ENCODE assay signal across 20 cellular contexts in the genomic region with DNA sequence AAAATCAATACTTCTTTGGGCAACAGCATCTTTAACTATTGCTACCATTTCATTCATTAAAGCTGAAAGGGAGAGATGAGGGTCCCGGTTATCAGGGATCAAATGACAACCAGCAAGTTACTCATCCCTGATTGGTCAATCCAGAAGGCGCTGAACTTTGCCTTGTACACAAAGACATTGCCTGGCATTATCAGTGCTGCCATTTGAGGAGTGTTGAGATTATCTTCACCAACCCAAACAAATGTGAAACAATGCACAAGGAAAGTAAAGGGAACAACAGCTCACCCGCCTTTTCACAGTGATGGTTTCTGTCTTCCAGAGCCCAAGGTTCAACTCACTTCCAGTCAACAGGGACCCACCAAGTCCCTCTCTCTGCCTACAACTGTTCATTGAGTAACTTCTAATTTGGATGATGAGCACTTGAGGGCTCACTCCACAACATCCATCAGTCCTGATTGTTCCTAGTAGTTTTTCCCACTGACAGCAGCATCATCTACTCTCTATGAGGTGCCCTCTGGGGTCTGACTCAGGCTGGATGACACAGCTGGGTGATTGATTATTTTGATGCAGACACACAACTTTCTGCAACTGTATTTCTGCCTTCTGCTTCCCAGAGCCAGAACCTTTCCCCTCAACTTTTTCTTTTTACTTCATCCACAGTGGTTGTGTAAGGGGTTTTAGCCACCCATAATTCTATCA. TPM values are rescaled to one million over a fixed set of nuclear protein-coding genes. Genes with fewer than 3 reads are reported as not detected.
A peak's percentile ranks its signal among the peaks of the same experiment; 100 is the strongest.
DNase-seq lines count a peak whose midpoint lies in the region; TF ChIP-seq lines count a peak whose summit lies in the region.
"Had no signal": no experiment of that assay in that cellular context is flagged by ENCODE, and none has a peak within 500 bp of the region (broad histone marks: within the 10 kb centered on the region; RNA-seq: fewer than 3 reads in every experiment).

No MANE protein-coding gene starts in this region.

- POLR2A ChIA-PET in Caco-2 (lab: Charles Lee): no interaction called here

- H3K9me3 Mint-ChIP-seq in Caco-2 (ENCODE audit: unreplicated experiment): no peaks in the 10 kb centered on the region
- peaks cover 6% of the 10 kb centered on the region for H3K9me3 Mint-ChIP-seq in progenitor cell of endocrine pancreas (ENCODE audit: low read depth)
- H3K9me3 Mint-ChIP-seq in glutamatergic neuron (ENCODE audit: unreplicated experiment): peaks cover 6% of the 10 kb centered on the region

- intact Hi-C loops in Caco-2 (cut with micrococcal nuclease; ENCODE audit: unreplicated experiment): loop anchor here (2.0 to 10.0 kb wide), 2 partner anchors 16 to 64 kb away; no protein-coding TSS in a partner anchor

- H3K36me3 ChIP-seq in Caco-2 (ENCODE audit: control insufficient read depth, insufficient read depth, low read length): no peaks in the 10 kb centered on the region
- H3K36me3 ChIP-seq in hepatocyte (replicated peaks; ENCODE audit: insufficient read depth, low read depth): no peaks in the 10 kb centered on the region
- H3K36me3 ChIP-seq: SJCRH30 had no signal

- TF ChIP-seq CTCF in Caco-2 (IDR thresholded peaks at IDR 0.05; ENCODE audit: insufficient read depth in 1 of 2, low read depth in 1 of 2, low read length in 1 of 2, severe bottlenecking in 1 of 2, unreplicated experiment in 1 of 2) (no peak), hepatocyte (IDR thresholded peaks at IDR 0.05; ENCODE audit: poor library complexity) (no peak), progenitor cell of endocrine pancreas (IDR thresholded peaks at IDR 0.05; ENCODE audit: unreplicated experiment) (no peak), glutamatergic neuron (IDR thresholded peaks at IDR 0.05; ENCODE audit: partially characterized antibody, unreplicated experiment) (no peak)

- H3K36me3 Mint-ChIP-seq in Caco-2 (ENCODE audit: insufficient read depth, unreplicated experiment): peaks cover 4% of the 10 kb centered on the region
- H3K36me3 Mint-ChIP-seq in progenitor cell of endocrine pancreas (ENCODE audit: insufficient read depth): no peaks in the 10 kb centered on the region
- H3K36me3 Mint-ChIP-seq in glutamatergic neuron (ENCODE audit: unreplicated experiment): no peaks in the 10 kb centered on the region

- no peaks in the 10 kb centered on the region for H4K20me1 ChIP-seq in hepatocyte (ENCODE audit: insufficient read depth, poor library complexity, severe bottlenecking)

- H3K4me1 ChIP-seq in Caco-2: peaks cover 26% of the 10 kb centered on the region
- peaks cover 11% of the 10 kb centered on the region for H3K4me1 ChIP-seq in hepatocyte (ENCODE audit: insufficient read depth)
- H3K4me1 ChIP-seq: SJCRH30 had no signal

- no peak overlapping the region for H3K27ac Mint-ChIP-seq in Caco-2 (ENCODE audit: unreplicated experiment)
- peak overlapping the region; percentile 1 for H3K27ac Mint-ChIP-seq in progenitor cell of endocrine pancreas
- H3K27ac Mint-ChIP-seq in glutamatergic neuron (ENCODE audit: unreplicated experiment): no peak overlapping the region

- H3K9me2 ChIP-seq in hepatocyte (replicated peaks; ENCODE audit: insufficient read depth): no peaks in the 10 kb centered on the region

- H2AFZ ChIP-seq in hepatocyte: no peak overlapping the region

- H3K27me3 Mint-ChIP-seq in Caco-2 (ENCODE audit: insufficient read depth, unreplicated experiment) (no peaks in the 10 kb centered on the region), progenitor cell of endocrine pancreas (no peaks in the 10 kb centered on the region), glutamatergic neuron (ENCODE audit: unreplicated experiment) (peaks cover 6% of the 10 kb centered on the region)

- peak overlapping the region; percentile 86 for H3K27ac ChIP-seq in hepatocyte
- H3K27ac ChIP-seq: SJCRH30 had no signal

- no peak overlapping the region for H3K4me2 ChIP-seq in hepatocyte

- no peaks in the 10 kb centered on the region for H3K9me3 ChIP-seq in Caco-2
- no peaks in the 10 kb centered on the region for H3K9me3 ChIP-seq in hepatocyte (ENCODE audit: low read depth)
- H3K9me3 ChIP-seq: SJCRH30 had no signal

- H3K79me2 ChIP-seq in hepatocyte: no peaks in the 10 kb centered on the region

- H3K27me3 ChIP-seq in Caco-2 (replicated peaks; ENCODE audit: control insufficient read depth, insufficient read depth, low read length): no peaks in the 10 kb centered on the region
- H3K27me3 ChIP-seq in hepatocyte: no peaks in the 10 kb centered on the region
- H3K27me3 ChIP-seq: SJCRH30 had no signal

- no peak overlapping the region for H3K4me3 Mint-ChIP-seq in Caco-2 (ENCODE audit: unreplicated experiment)
- H3K4me3 Mint-ChIP-seq in progenitor cell of endocrine pancreas (ENCODE audit: low read depth): no peak overlapping the region
- no peak overlapping the region for H3K4me3 Mint-ChIP-seq in glutamatergic neuron (ENCODE audit: unreplicated experiment)

- peak; percentile 52 to 70 for DNase-seq in Caco-2
- DNase-seq in RPMI7951 (ENCODE audit: low read depth): peak; percentile 15
- DNase-seq in hepatocyte (ENCODE audit: low spot score): peak; percentile 29
- DNase-seq in progenitor cell of endocrine pancreas (ENCODE audit: low spot score, unreplicated experiment): no peak
- no peak for DNase-seq in glutamatergic neuron
- DNase-seq in putamen (ENCODE audit: low spot score): no peak
- DNase-seq in EL: no peak
- DNase-seq: GDM1, GOT3, HCEC 1CT, NCI-H1092 treated with DMSO at 0.1 percent for 48 hours, NCI-H1436, NCI-H187, NCI-H2081 treated with DMSO at 0.1 percent for 48 hours, NCI-H2171 treated with DMSO at 0.1 percent for 48 hours, NCI-H345, NCI-H510A treated with DMSO at 0.1 percent for 48 hours, NCI-H774, SJCRH30 had no signal

- CTCF ChIA-PET in Caco-2 (lab: Charles Lee): interaction anchor here (1.9 to 2.0 kb wide), 2 partner anchors 10 to 56 kb away, joined by 4 to 7 read pairs; no protein-coding TSS in a partner anchor

- H3K4me3 ChIP-seq in Caco-2 (ENCODE audit: low read depth, low read length) (no peak overlapping the region), hepatocyte (no peak overlapping the region)
- H3K4me3 ChIP-seq: GM12878, SJCRH30 had no signal

- H3K4me1 Mint-ChIP-seq in Caco-2 (ENCODE audit: low read depth, unreplicated experiment) (peaks cover 21% of the 10 kb centered on the region), progenitor cell of endocrine pancreas (ENCODE audit: low read depth) (peaks cover 15% of the 10 kb centered on the region), glutamatergic neuron (ENCODE audit: low read depth, unreplicated experiment) (no peaks in the 10 kb centered on the region)

- no TSS peak for BruUV-seq in Caco-2 (replicated peaks; lab: Mats Ljungman, UMichigan)

- 47% methylated on average over 3 of the region's 3 CpGs for WGBS in hepatocyte (ENCODE audit: low lambda C conversion rate, missing lambda C conversion rate)

RNA-seq across cellular contexts. Expression of a gene that starts 32.0 kb away (rescaled TPM):
- 25.6 and 29.1 TPM in 2 replicates for total RNA-seq in Caco-2 (2022)
- 0.48 and 2.5 TPM in 2 replicates for total RNA-seq in RPMI7951 (2014; rRNA removed; shearing (Covaris generic))
- total RNA-seq in hepatocyte: 9.0 and 12.2 TPM in 2 replicates
- 10.5 and 11.5 TPM in 2 replicates for polyA plus RNA-seq in hepatocyte
- 9.5 and 12.2 TPM in 2 replicates for total RNA-seq in progenitor cell of endocrine pancreas
- 10.6 TPM for total RNA-seq in glutamatergic neuron (ENCODE audit: unreplicated experiment)

Comparison
In these comparisons a context has a peak if more than half of its experiments do, and no peak if none do; other contexts are left out.
1. DNase-seq: peak in Caco-2 (2 of 2), RPMI7951 (single experiment) and hepatocyte (single experiment); none in progenitor cell of endocrine pancreas (single experiment), glutamatergic neuron (single experiment), putamen (single experiment) and EL (single experiment).